ENCODE assay signal across 21 cellular contexts in genomic region chr21:18161841-18162240, GRCh38.
"Had no signal": no experiment of that assay in that cellular context is flagged by ENCODE, and none has a peak within 500 bp of the region (broad histone marks: within the 10 kb centered on the region; RNA-seq: fewer than 3 reads in every experiment).

No MANE protein-coding gene starts in this region.

- H3K27me3 ChIP-seq: hepatocyte, right lobe of liver, tibial artery, upper lobe of left lung, uterus had no signal

- DNase-seq: dermis blood vessel endothelial cell; erythroblast; foreskin melanocyte; head of caudate nucleus; kidney; left cardiac atrium; left ventricle myocardium superior; mesendoderm; naive thymus-derived CD4-positive, alpha-beta T cell; nephron progenitor cell; psoas muscle; retina; right lobe of liver; stimulated activated CD4-positive, alpha-beta T cell treated with anti-CD3 and anti-CD28 coated beads, Interleukin-4, amount 100 ng/mL, for 1 hour; stimulated activated CD8-positive, alpha-beta memory T cell treated with anti-CD3 and anti-CD28 coated beads, Interleukin-4, amount 100 ng/mL, for 48 hours; stimulated activated naive CD8-positive, alpha-beta T cell treated with anti-CD3 and anti-CD28 coated beads, Interleukin-15, Interleukin-2, amounts not matched to agents 100 U/mL and 50 U/mL, for 24 hours; tibial artery; upper lobe of left lung; uterus had no signal

- H3K27ac ChIP-seq: hepatocyte, psoas muscle, right lobe of liver, tibial artery, upper lobe of left lung, uterus had no signal

- H3K4me3 Mint-ChIP-seq: naive thymus-derived CD4-positive, alpha-beta T cell; nephron progenitor cell; stimulated activated effector memory CD8-positive, alpha-beta T cell treated with anti-CD3 and anti-CD28 coated beads, Interleukin-12 subunit alpha, Interleukin-12 subunit beta, amount 100 ng/mL, for 72 hours had no signal

- H3K9me3 ChIP-seq: right lobe of liver, tibial artery, upper lobe of left lung, uterus had no signal

- H3K4me1 Mint-ChIP-seq: nephron progenitor cell had no signal

- H2AFZ ChIP-seq: hepatocyte had no signal

- H3K79me2 ChIP-seq: hepatocyte had no signal

- H3K4me1 ChIP-seq: psoas muscle, right lobe of liver, tibial artery, upper lobe of left lung, uterus had no signal

- ATAC-seq: left cardiac atrium; left ventricle myocardium superior; naive thymus-derived CD4-positive, alpha-beta T cell; psoas muscle; right lobe of liver; stimulated activated effector memory CD8-positive, alpha-beta T cell treated with anti-CD3 and anti-CD28 coated beads, Interleukin-12 subunit alpha, Interleukin-12 subunit beta, amount 100 ng/mL, for 72 hours; stimulated activated naive CD8-positive, alpha-beta T cell treated with anti-CD3 and anti-CD28 coated beads, Interleukin-15, Interleukin-2, amounts not matched to agents 100 U/mL and 50 U/mL, for 24 hours had no signal

- H3K27ac Mint-ChIP-seq: naive thymus-derived CD4-positive, alpha-beta T cell; nephron progenitor cell; stimulated activated effector memory CD8-positive, alpha-beta T cell treated with anti-CD3 and anti-CD28 coated beads, Interleukin-12 subunit alpha, Interleukin-12 subunit beta, amount 100 ng/mL, for 72 hours had no signal

- H3K9me3 Mint-ChIP-seq: nephron progenitor cell; stimulated activated effector memory CD8-positive, alpha-beta T cell treated with anti-CD3 and anti-CD28 coated beads, Interleukin-12 subunit alpha, Interleukin-12 subunit beta, amount 100 ng/mL, for 72 hours had no signal

- H3K36me3 Mint-ChIP-seq: naive thymus-derived CD4-positive, alpha-beta T cell; stimulated activated effector memory CD8-positive, alpha-beta T cell treated with anti-CD3 and anti-CD28 coated beads, Interleukin-12 subunit alpha, Interleukin-12 subunit beta, amount 100 ng/mL, for 72 hours had no signal

- H3K27me3 Mint-ChIP-seq: naive thymus-derived CD4-positive, alpha-beta T cell had no signal

- H3K4me2 ChIP-seq: hepatocyte had no signal
